In genomic region chr10:29714096-29714874, GRCh38 we compare ENCODE assay signal across 11 cellular contexts.
DNase-seq lines count a peak whose midpoint lies in the region; ATAC-seq and TF ChIP-seq lines count a peak whose summit lies in the region.
"Had no signal": no experiment of that assay in that cellular context is flagged by ENCODE, and none has a peak within 500 bp of the region (broad histone marks: within the 10 kb centered on the region; RNA-seq: fewer than 3 reads in every experiment).

No MANE protein-coding gene starts in this region.

- H3K36me3 ChIP-seq in mammary epithelial cell (ENCODE audit: insufficient read depth, low read length) = no peaks in the 10 kb centered on the region
- H3K36me3 ChIP-seq: heart left ventricle, suprapubic skin had no signal

- H3K9me3 ChIP-seq in mammary epithelial cell (replicated peaks; ENCODE audit: insufficient read depth, low read length) = no peaks in the 10 kb centered on the region
- H3K9me3 ChIP-seq: suprapubic skin had no signal

- no peak overlapping the region for H2AFZ ChIP-seq in mammary epithelial cell (ENCODE audit: low read depth, low read length)

- H3K27ac ChIP-seq in mammary epithelial cell (ENCODE audit: insufficient read depth, low read depth, low read length) = peak overlapping the region; percentile 43
- H3K27ac ChIP-seq: suprapubic skin had no signal

- no peak overlapping the region for H3K4me3 ChIP-seq in AG04449 (ENCODE audit: low read depth, low read length)
- no peak overlapping the region for H3K4me3 ChIP-seq in mammary epithelial cell (replicated peaks in 1 of 3; ENCODE audit: insufficient read depth in 1 of 3, low read depth in 2 of 3, low read length in 3 of 3)
- H3K4me3 ChIP-seq: heart left ventricle, suprapubic skin had no signal

- dilution Hi-C loops in mammary epithelial cell (cut with HindIII; ENCODE audit: low sequenced_read_pairs) = no loop called here

- in situ Hi-C loops in mammary epithelial cell (cut with MboI; ENCODE audit: low sequenced_read_pairs in 2 of 2) = no loop called here

- intact Hi-C loops in mammary epithelial cell (cut with micrococcal nuclease) = no loop called here

- no peaks in the 10 kb centered on the region for H4K20me1 ChIP-seq in mammary epithelial cell (ENCODE audit: insufficient read depth, low read length)

- no TSS peak for BruUV-seq in mammary epithelial cell (replicated peaks; lab: Mats Ljungman, UMichigan)

- TF ChIP-seq CTCF in AG04449 (IDR thresholded peaks at IDR 0.05; ENCODE audit: insufficient read depth, low read length, missing control alignments) (no peak), mammary epithelial cell (conservative IDR thresholded peaks at IDR 0.05 in 1 of 2, IDR thresholded peaks at IDR 0.05 in 1 of 2; ENCODE audit: extremely low read depth in 1 of 2, insufficient read depth in 1 of 2, low read depth in 1 of 2, low read length in 2 of 2) (no peak)

- POLR2A ChIA-PET in AG04449 (lab: Yijun Ruan, JAX) = no interaction called here

- H3K79me2 ChIP-seq in mammary epithelial cell (ENCODE audit: insufficient read depth, low read length) = peaks cover 84% of the 10 kb centered on the region

- H3K4me2 ChIP-seq in mammary epithelial cell (ENCODE audit: insufficient read depth, low read depth, low read length) = no peak overlapping the region

- DNase-seq in AG04449 (ENCODE audit: low read depth, low spot score) = peak; percentile 40
- peak; percentile 95 for DNase-seq in HT1080 (ENCODE audit: low read depth)
- DNase-seq in mammary epithelial cell = peak; percentile 88
- DNase-seq in kidney tubule cell (ENCODE audit: low spot score) = peak; percentile 81
- no peak for DNase-seq in mesenteric fat pad (ENCODE audit: low spot score)
- no peak for DNase-seq in NCI-H1048 (lab: John Stamatoyannopoulos, UW)
- no peak for DNase-seq in NCI-H1105 (lab: John Stamatoyannopoulos, UW)
- DNase-seq: heart left ventricle, NCI-H1436 had no signal

- H3K9ac ChIP-seq in mammary epithelial cell (ENCODE audit: insufficient read depth, low read length) = no peak overlapping the region

- H3K4me1 ChIP-seq in mammary epithelial cell (ENCODE audit: insufficient read depth, low read length) = peaks cover 15% of the 10 kb centered on the region

- no peaks in the 10 kb centered on the region for H3K27me3 ChIP-seq in mammary epithelial cell (ENCODE audit: insufficient read depth, low read length)
- H3K27me3 ChIP-seq: heart left ventricle, suprapubic skin had no signal

- CTCF ChIA-PET in AG04449 (lab: Yijun Ruan, JAX) (interaction anchor here (0.7 to 2.6 kb wide), 2 partner anchors 22 to 218 kb away, joined by 3 to 7 read pairs; no protein-coding TSS in a partner anchor), mammary epithelial cell (lab: Charles Lee; ENCODE audit: low non-redundant PET) (no interaction called here)

- WGBS in mammary epithelial cell (ENCODE audit: low coverage, missing lambda C conversion rate) = 37% methylated on average over 8 of the region's 9 CpGs

- no peak for ATAC-seq in HG02759 (IDR thresholded peaks at IDR 0.05; ENCODE audit: unreplicated experiment)

Comparison
In these comparisons a context has a peak if more than half of its experiments do, and no peak if none do; other contexts are left out.
1. DNase-seq: peak in AG04449 (single experiment), HT1080 (single experiment), mammary epithelial cell (single experiment) and kidney tubule cell (single experiment); none in mesenteric fat pad (single experiment), NCI-H1048 (single experiment) and NCI-H1105 (single experiment).